Comparison of ENCODE assay signal across 18 cellular contexts in genomic region chr22:42897960-42898359, GRCh38.
"Had no signal": no experiment of that assay in that cellular context is flagged by ENCODE, and none has a peak within 500 bp of the region (broad histone marks: within the 10 kb centered on the region; RNA-seq: fewer than 3 reads in every experiment).

No MANE protein-coding gene starts in this region.

- H3K9me3 Mint-ChIP-seq: immature natural killer cell, naive B cell, nephron progenitor cell, type B pancreatic cell had no signal

- H3K27ac ChIP-seq: gastroesophageal sphincter, suprapubic skin, thyroid gland had no signal

- H3K27me3 Mint-ChIP-seq: naive B cell, type B pancreatic cell had no signal

- ATAC-seq: esophagus mucosa; gastroesophageal sphincter; stimulated activated naive CD8-positive, alpha-beta T cell treated with anti-CD3 and anti-CD28 coated beads, Interleukin-15, Interleukin-2, amounts not matched to agents 100 U/mL and 50 U/mL, for 24 hours had no signal

- DNase-seq: central memory CD4-positive, alpha-beta T cell; glutamatergic neuron; immature natural killer cell; left ventricle myocardium superior; mesendoderm; naive B cell; nephron progenitor cell; posterior cingulate gyrus; stimulated activated CD4-positive, alpha-beta T cell treated with anti-CD3 and anti-CD28 coated beads, Interleukin-2, amount 100 ng/mL, for 48 hours; stimulated activated naive CD8-positive, alpha-beta T cell treated with anti-CD3 and anti-CD28 coated beads, Interleukin-15, Interleukin-2, amounts not matched to agents 100 U/mL and 50 U/mL, for 24 hours; thyroid gland had no signal

- FAIRE-seq: keratinocyte, urothelium cell line had no signal

- H3K27me3 ChIP-seq: gastroesophageal sphincter, suprapubic skin, thyroid gland had no signal

- H3K27ac Mint-ChIP-seq: type B pancreatic cell had no signal

- H3K4me3 Mint-ChIP-seq: immature natural killer cell, naive B cell, nephron progenitor cell, type B pancreatic cell had no signal

- H3K36me3 Mint-ChIP-seq: naive B cell had no signal

- H3K4me3 ChIP-seq: gastroesophageal sphincter, smooth muscle cell, suprapubic skin, thyroid gland had no signal

- H3K4me2 ChIP-seq: smooth muscle cell had no signal

- H3K9me3 ChIP-seq: gastroesophageal sphincter, suprapubic skin, thyroid gland had no signal
